Comparison of ENCODE assay signal across 10 cellular contexts in the genomic region with DNA sequence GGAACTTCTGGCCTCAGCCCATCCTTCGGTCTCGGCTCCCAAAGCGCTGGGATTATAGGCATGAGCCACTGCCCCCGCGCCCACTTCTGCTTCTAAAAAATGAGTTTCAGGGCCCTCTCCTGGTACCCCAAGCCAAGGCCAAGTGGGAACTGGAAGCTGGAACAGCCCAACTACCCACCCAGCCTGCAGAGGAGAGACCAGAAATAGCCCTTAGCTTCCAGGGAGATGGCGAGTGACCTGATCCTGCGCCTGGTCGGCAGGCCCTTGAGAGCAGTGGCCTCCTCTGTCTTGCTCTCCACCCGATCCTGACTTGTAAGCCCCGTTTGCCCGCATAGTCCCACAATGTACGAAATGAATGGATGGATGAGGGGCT. TPM values are rescaled to one million over a fixed set of nuclear protein-coding genes. Genes with fewer than 3 reads are reported as not detected.
DNase-seq lines count a peak whose midpoint lies in the region; ATAC-seq and TF ChIP-seq lines count a peak whose summit lies in the region.
"Had no signal": no experiment of that assay in that cellular context is flagged by ENCODE, and none has a peak within 500 bp of the region (broad histone marks: within the 10 kb centered on the region; RNA-seq: fewer than 3 reads in every experiment).

No MANE protein-coding gene starts in this region.

- peak overlapping the region; percentile 81 for H3K56ac ChIP-seq in mesendoderm (ENCODE audit: low read length)

- peaks cover 41% of the 10 kb centered on the region for H3K27me3 Mint-ChIP-seq in activated CD4-positive, alpha-beta T cell treated with anti-CD3 and anti-CD28 coated beads, Interleukin-2, amount 10 ng/mL, durations not matched to agents 24 days and 14 days

- H3K18ac ChIP-seq in mesendoderm (ENCODE audit: low read length): peak overlapping the region; percentile 19

- no CpG with 5 or more reads among the region's 12 CpGs for WGBS in mesendoderm (ENCODE audit: extremely low coverage, insufficient coverage, low lambda C conversion rate)
- WGBS in testis, 2 donors: 50 to 66% methylated on average over 10 to 12 of the region's 12 CpGs

- H3K79me2 ChIP-seq in mesendoderm (ENCODE audit: control insufficient read depth, insufficient read depth, low read length): no peaks in the 10 kb centered on the region

- H3K4me1 ChIP-seq in adipocyte (ENCODE audit: control insufficient read depth, insufficient read depth, low read length) (peaks cover 45% of the 10 kb centered on the region), mesendoderm (ENCODE audit: control insufficient read depth, low read depth, low read length) (peaks cover 12% of the 10 kb centered on the region), testis (peaks cover 17% of the 10 kb centered on the region), HAP-1 (peaks cover 8% of the 10 kb centered on the region)

- H3K4me3 ChIP-seq in adipocyte (ENCODE audit: low read length) (no peak overlapping the region), mesendoderm (ENCODE audit: low read length) (no peak overlapping the region), testis (peak overlapping the region; percentile 62 to 65), HAP-1 (no peak overlapping the region)

- H3K36me3 ChIP-seq in adipocyte (ENCODE audit: control insufficient read depth, insufficient read depth, low read length, severe bottlenecking) (no peaks in the 10 kb centered on the region), mesendoderm (ENCODE audit: control insufficient read depth, insufficient read depth, low read length) (no peaks in the 10 kb centered on the region), testis (ENCODE audit: low read depth, missing control alignments) (no peaks in the 10 kb centered on the region), HAP-1 (replicated peaks) (no peaks in the 10 kb centered on the region)

- H3K27ac ChIP-seq in mesendoderm (ENCODE audit: low read depth, low read length): peak overlapping the region; percentile 49
- peak overlapping the region in 1 of 2 donors; percentile 92 for H3K27ac ChIP-seq in testis

- ATAC-seq in HG03457 (IDR thresholded peaks at IDR 0.05; ENCODE audit: unreplicated experiment): no peak

- no peak overlapping the region for H3K23ac ChIP-seq in mesendoderm (ENCODE audit: low read length)

- peak overlapping the region; percentile 53 for H3K4me3 Mint-ChIP-seq in activated CD4-positive, alpha-beta T cell treated with anti-CD3 and anti-CD28 coated beads, Interleukin-2, amount 10 ng/mL, durations not matched to agents 24 days and 14 days
- H3K4me3 Mint-ChIP-seq: stimulated activated naive CD8-positive, alpha-beta T cell treated with anti-CD3 and anti-CD28 coated beads, Interleukin-15, Interleukin-2, amounts not matched to agents 100 ng/mL and 50 ng/mL, for 24 hours had no signal

- H3K4me2 ChIP-seq in mesendoderm (ENCODE audit: low read length): no peak overlapping the region

- H4K8ac ChIP-seq in mesendoderm (ENCODE audit: low read depth, low read length): no peak overlapping the region

- TF ChIP-seq POLR2A in testis (IDR thresholded peaks at IDR 0.05): no peak

- H2AK5ac ChIP-seq in mesendoderm (ENCODE audit: low read length): peak overlapping the region; percentile 40

- no peaks in the 10 kb centered on the region for H3K9me3 Mint-ChIP-seq in activated CD4-positive, alpha-beta T cell treated with anti-CD3 and anti-CD28 coated beads, Interleukin-2, amount 10 ng/mL, durations not matched to agents 24 days and 14 days
- H3K9me3 Mint-ChIP-seq: stimulated activated naive CD8-positive, alpha-beta T cell treated with anti-CD3 and anti-CD28 coated beads, Interleukin-15, Interleukin-2, amounts not matched to agents 100 ng/mL and 50 ng/mL, for 24 hours had no signal

- no peaks in the 10 kb centered on the region for H3K36me3 Mint-ChIP-seq in activated CD4-positive, alpha-beta T cell treated with anti-CD3 and anti-CD28 coated beads, Interleukin-2, amount 10 ng/mL, durations not matched to agents 24 days and 14 days (ENCODE audit: low read depth)

- peaks cover 14% of the 10 kb centered on the region for H3K4me1 Mint-ChIP-seq in activated CD4-positive, alpha-beta T cell treated with anti-CD3 and anti-CD28 coated beads, Interleukin-2, amount 10 ng/mL, durations not matched to agents 24 days and 14 days

- H3K27me3 ChIP-seq in adipocyte (replicated peaks; ENCODE audit: control insufficient read depth, insufficient read depth, low read length) (no peaks in the 10 kb centered on the region), mesendoderm (ENCODE audit: insufficient read depth, low read length, poor library complexity) (no peaks in the 10 kb centered on the region), testis (no peaks in the 10 kb centered on the region), HAP-1 (ENCODE audit: low read depth) (no peaks in the 10 kb centered on the region)

- H4K5ac ChIP-seq in mesendoderm (ENCODE audit: low read length): no peak overlapping the region

- no peaks in the 10 kb centered on the region for H3K79me1 ChIP-seq in mesendoderm (ENCODE audit: low read length)

- in situ Hi-C loops in HAP-1 (cut with MboI; ENCODE audit: low sequenced_read_pairs): loop anchor here (5.0 kb wide), 1 partner anchor 72 kb away; no protein-coding TSS in a partner anchor

- H2BK5ac ChIP-seq in mesendoderm (ENCODE audit: low read length): peak overlapping the region; percentile 25

- H3K9me3 ChIP-seq in adipocyte (ENCODE audit: control insufficient read depth, low read length) (no peaks in the 10 kb centered on the region), testis (no peaks in the 10 kb centered on the region), HAP-1 (no peaks in the 10 kb centered on the region)

- H3K27ac Mint-ChIP-seq in activated CD4-positive, alpha-beta T cell treated with anti-CD3 and anti-CD28 coated beads, Interleukin-2, amount 10 ng/mL, durations not matched to agents 24 days and 14 days: no peak overlapping the region
- H3K27ac Mint-ChIP-seq: stimulated activated naive CD8-positive, alpha-beta T cell treated with anti-CD3 and anti-CD28 coated beads, Interleukin-15, Interleukin-2, amounts not matched to agents 100 ng/mL and 50 ng/mL, for 24 hours had no signal

- H3K9ac ChIP-seq in adipocyte (ENCODE audit: low read length): peak overlapping the region; percentile 48
- H3K9ac ChIP-seq in mesendoderm (ENCODE audit: low read length): peak overlapping the region; percentile 56

- DNase-seq in activated CD4-positive, alpha-beta T cell treated with anti-CD3 and anti-CD28 coated beads, Interleukin-2, amount 10 ng/mL, durations not matched to agents 24 days and 14 days: no peak
- DNase-seq in activated CD4-positive, alpha-beta T cell treated with anti-CD3 and anti-CD28 coated beads for 1 hour: no peak
- no peak for DNase-seq in adipocyte (ENCODE audit: low read depth)
- no peak for DNase-seq in mesendoderm
- no peak for DNase-seq in testis
- no peak for DNase-seq in HAP-1 (ENCODE audit: low spot score in 2 of 2)
- DNase-seq in middle frontal gyrus (ENCODE audit: extremely low spot score, low spot score): no peak

- no peak overlapping the region for H2BK15ac ChIP-seq in mesendoderm (replicated peaks; ENCODE audit: low read depth)

- H3K4ac ChIP-seq in mesendoderm (ENCODE audit: low read depth, low read length): peak overlapping the region; percentile 61

- no peak for TF ChIP-seq CTCF in testis (IDR thresholded peaks at IDR 0.05)

- intact Hi-C loops in activated CD4-positive, alpha-beta T cell treated with anti-CD3 and anti-CD28 coated beads, Interleukin-2, amount 10 ng/mL, durations not matched to agents 24 days and 14 days (cut with micrococcal nuclease): loop anchor here (2.0 kb wide), 1 partner anchor 48 kb away; no protein-coding TSS in a partner anchor
- intact Hi-C loops in testis (cut with DNase I; ENCODE audit: low total_unique reads): no loop called here

- no peak overlapping the region for H2BK120ac ChIP-seq in mesendoderm (ENCODE audit: low read depth, low read length)

RNA-seq across cellular contexts. Expression of gene PLEKHG6, which starts 31.2 kb away (rescaled TPM):
- not detected in 2 replicates for total RNA-seq in activated CD4-positive, alpha-beta T cell treated with anti-CD3 and anti-CD28 coated beads, Interleukin-2, amount 10 ng/mL, durations not matched to agents 24 days and 14 days
- 23.2 TPM for polyA plus RNA-seq in mesendoderm (2013, experiment 1 of 2)
- polyA plus RNA-seq in mesendoderm (2013, experiment 2 of 2): 22.0 TPM
- 1 to 10 TPM in 1 of 2 donors, under 1 TPM in 1; 0.87 to 2.0 TPM for total RNA-seq in testis
- polyA plus RNA-seq in testis (ENCODE audit: insufficient read depth, low read depth, low replicate concordance): 2.2 TPM
- total RNA-seq: pulmonary artery endothelial cell had no signal

Comparison
In these comparisons a context has a peak if more than half of its experiments do, and no peak if none do; other contexts are left out.
1. H3K4me3 ChIP-seq: peak in testis (2 of 2); none in adipocyte (single experiment), mesendoderm (single experiment) and HAP-1 (single experiment).